In the genomic region with DNA sequence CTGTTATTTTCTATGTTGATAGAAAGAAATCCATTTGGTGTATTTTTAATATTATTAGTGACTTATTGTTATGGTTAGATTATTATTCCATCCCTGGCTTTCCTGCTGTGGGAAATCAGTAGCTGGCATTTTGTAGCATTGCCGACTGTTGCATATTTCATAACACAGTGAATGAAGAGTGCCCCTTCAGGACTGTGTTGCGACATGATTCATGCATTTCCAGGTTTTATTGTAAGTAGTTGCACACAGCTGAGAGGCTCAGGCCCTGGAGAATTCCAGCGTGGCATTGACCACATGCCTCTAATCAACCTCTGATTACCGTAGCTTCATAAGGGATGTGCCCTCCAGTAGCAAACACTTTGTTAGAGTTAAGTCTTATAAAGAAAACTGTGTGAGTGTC, we compare ENCODE assay signal across 18 cellular contexts.
DNase-seq lines count a peak whose midpoint lies in the region; ATAC-seq, FAIRE-seq and TF ChIP-seq lines count a peak whose summit lies in the region.
"Had no signal": no experiment of that assay in that cellular context is flagged by ENCODE, and none has a peak within 500 bp of the region (broad histone marks: within the 10 kb centered on the region; RNA-seq: fewer than 3 reads in every experiment).

No MANE protein-coding gene starts in this region.

- no peaks in the 10 kb centered on the region for H3K9me3 ChIP-seq in HepG2 (ENCODE audit: low read length)
- H3K9me3 ChIP-seq in right lobe of liver = no peaks in the 10 kb centered on the region
- H3K9me3 ChIP-seq in upper lobe of right lung = no peaks in the 10 kb centered on the region
- H3K9me3 ChIP-seq: SJSA1 had no signal

- POLR2A ChIA-PET in HepG2 (lab: Yijun Ruan, JAX) = no interaction called here

- no peak overlapping the region for H3K9ac ChIP-seq in HepG2 (ENCODE audit: insufficient read depth, low read depth, low read length)

- H2AFZ ChIP-seq in HepG2 (ENCODE audit: low read length) = no peak overlapping the region

- no peaks in the 10 kb centered on the region for H3K79me2 ChIP-seq in HepG2 (ENCODE audit: insufficient read depth, low read length)

- no peaks in the 10 kb centered on the region for H4K20me1 ChIP-seq in HepG2 (ENCODE audit: insufficient read depth, low read length)

- H3K36me3 ChIP-seq in HepG2 (replicated peaks in 1 of 2; ENCODE audit: control insufficient read depth in 1 of 2, insufficient read depth in 2 of 2, low read length in 2 of 2) = no peaks in the 10 kb centered on the region
- H3K36me3 ChIP-seq in right lobe of liver = no peaks in the 10 kb centered on the region
- H3K36me3 ChIP-seq in upper lobe of right lung = no peaks in the 10 kb centered on the region
- H3K36me3 ChIP-seq: SJSA1 had no signal

- no peak overlapping the region for H3K27ac ChIP-seq in HepG2 (ENCODE audit: extremely low read length, insufficient read depth, low read length)
- H3K27ac ChIP-seq in right lobe of liver = no peak overlapping the region
- H3K27ac ChIP-seq in upper lobe of right lung = no peak overlapping the region
- H3K27ac ChIP-seq: SJSA1 had no signal

- TF ChIP-seq EP300 in HepG2 (IDR thresholded peaks at IDR 0.05; ENCODE audit: low read depth in 2 of 2, low read length in 2 of 2) (no peak), HepG2 (CRISPR knock-in tag; IDR thresholded peaks at IDR 0.05; ENCODE audit: borderline replicate concordance) (no peak)

- 95% methylated on average over 4 of the region's 4 CpGs for whole genome bisulfite sequencing in HepG2 (ENCODE audit: low lambda C conversion rate)
- 69% methylated on average over 4 of the region's 4 CpGs for WGBS in right lobe of liver (ENCODE audit: insufficient coverage, low coverage, low lambda C conversion rate, missing lambda C conversion rate)

- TF ChIP-seq RAD21 in HepG2 (CRISPR knock-in tag; IDR thresholded peaks at IDR 0.05) = no peak

- TF ChIP-seq POLR2A in HepG2 (IDR thresholded peaks at IDR 0.05; ENCODE audit: insufficient read depth in 1 of 2, low read depth in 2 of 2, low read length in 2 of 2) (no peak), right lobe of liver (IDR thresholded peaks at IDR 0.05) (no peak)

- no peak for ATAC-seq in HepG2
- no peak for ATAC-seq in right lobe of liver
- ATAC-seq in upper lobe of right lung = peak; percentile 88
- ATAC-seq: activated CD4-positive, CD25-positive, alpha-beta regulatory T cell treated with anti-CD3 and anti-CD28 coated beads, Interleukin-2, amount 50 U/mL, for 24 hours; activated T-cell treated with anti-CD3 and anti-CD28 coated beads, Interleukin-2, amount 50 U/mL, for 4 hours; stimulated activated effector memory CD8-positive, alpha-beta T cell treated with anti-CD3 and anti-CD28 coated beads, Interleukin-12 subunit alpha, Interleukin-12 subunit beta, amount 100 ng/mL, for 72 hours had no signal

- H3K4me3 ChIP-seq in HepG2 (replicated peaks in 1 of 3; ENCODE audit: insufficient read depth in 1 of 3, low read depth in 2 of 3, low read length in 3 of 3) (no peak overlapping the region), right lobe of liver (no peak overlapping the region), fibroblast of villous mesenchyme (ENCODE audit: low read depth, low read length) (no peak overlapping the region), upper lobe of right lung (no peak overlapping the region)
- H3K4me3 ChIP-seq: SJSA1 had no signal

- TF ChIP-seq CTCF in HepG2 (CRISPR knock-in tag; IDR thresholded peaks at IDR 0.05) (no peak), right lobe of liver (IDR thresholded peaks at IDR 0.05) (no peak), fibroblast of villous mesenchyme (IDR thresholded peaks at IDR 0.05; ENCODE audit: insufficient read depth, low read depth, low read length) (no peak), upper lobe of right lung (IDR thresholded peaks at IDR 0.05) (no peak)

- FAIRE-seq in HepG2 (lab: Jason Lieb, UNC) = no peak
- FAIRE-seq: GM12892 had no signal

- CTCF ChIA-PET in HepG2 (lab: Yijun Ruan, JAX; ENCODE audit: low intra/inter-chr PET ratio, low total read pairs) = no interaction called here

- H3K27me3 ChIP-seq in HepG2 (ENCODE audit: control insufficient read depth in 1 of 2, insufficient read depth in 2 of 2, low read length in 2 of 2) (no peaks in the 10 kb centered on the region), right lobe of liver (no peaks in the 10 kb centered on the region), upper lobe of right lung (no peaks in the 10 kb centered on the region)
- H3K27me3 ChIP-seq: SJSA1 had no signal

- intact Hi-C loops in HepG2 (cut with micrococcal nuclease; ENCODE audit: unreplicated experiment) = no loop called here
- intact Hi-C loops in right lobe of liver (cut with DNase I) = no loop called here
- intact Hi-C loops in upper lobe of right lung (cut with DNase I) = no loop called here

- H3K4me1 ChIP-seq in HepG2 (ENCODE audit: insufficient read depth, low read length) (no peaks in the 10 kb centered on the region), right lobe of liver (no peaks in the 10 kb centered on the region), upper lobe of right lung (no peaks in the 10 kb centered on the region)
- H3K4me1 ChIP-seq: SJSA1 had no signal

- no peak overlapping the region for H3K4me2 ChIP-seq in HepG2 (ENCODE audit: low read depth, low read length)

- BruUV-seq in HepG2 (replicated peaks; lab: Mats Ljungman, UMichigan) = no TSS peak

- DNase-seq in HepG2 (ENCODE audit: low spot score) = no peak
- DNase-seq in right lobe of liver = no peak
- DNase-seq in amniotic epithelial cell (ENCODE audit: low read depth) = peak; percentile 91
- DNase-seq in fibroblast of villous mesenchyme (ENCODE audit: low read depth) = peak; percentile 82
- DNase-seq in upper lobe of right lung = no peak
- no peak for DNase-seq in NCI-H446 treated with DMSO at 0.1 percent for 48 hours (lab: John Stamatoyannopoulos, UW)
- no peak for DNase-seq in DMS79 (lab: John Stamatoyannopoulos, UW)
- DNase-seq in G401 (ENCODE audit: low spot score) = no peak
- DNase-seq: ACHN; activated T-cell treated with anti-CD3 and anti-CD28 coated beads, Interleukin-2, amount 50 U/mL, for 4 hours; aorta; H9; NCI-H2029 treated with DMSO at 0.1 percent for 48 hours; stimulated activated CD4-positive, alpha-beta T cell treated with anti-CD3 and anti-CD28 coated beads, Interleukin-2, amount 100 ng/mL, for 48 hours had no signal

- in situ Hi-C loops in HepG2 (cut with HindIII; ENCODE audit: extremely low pct_ligation_motif_present, low pct_unique_long_range_greater_than_20kb) (no loop called here), G401 (cut with HindIII; ENCODE audit: low sequenced_read_pairs) (no loop called here)

TF ChIP-seq in HepG2, 621 proteins besides CTCF, POLR2A, EP300 and RAD21:
- TF ChIP-seq SP1 (IDR thresholded peaks at IDR 0.05) = no peak
- TF ChIP-seq SP1 (CRISPR knock-in tag; IDR thresholded peaks at IDR 0.05) = no peak
- TF ChIP-seq MAFF (IDR thresholded peaks at IDR 0.05; ENCODE audit: low read depth, low read length) = peak; percentile 73
- TF ChIP-seq SP5 (CRISPR knock-in tag; IDR thresholded peaks at IDR 0.05; ENCODE audit: borderline replicate concordance, low read depth) = no peak
- no peak for TF ChIP-seq PCBP1 (IDR thresholded peaks at IDR 0.05; ENCODE audit: borderline replicate concordance, low read depth, low read length)
- no peak for TF ChIP-seq CREB1 (IDR thresholded peaks at IDR 0.05)
- no peak for TF ChIP-seq CREB1 (CRISPR knock-in tag; IDR thresholded peaks at IDR 0.05)
- TF ChIP-seq NFKB2 (CRISPR knock-in tag; IDR thresholded peaks at IDR 0.05; ENCODE audit: borderline replicate concordance) = no peak
- peak; percentile 91 for TF ChIP-seq CEBPB (IDR thresholded peaks at IDR 0.05; ENCODE audit: borderline replicate concordance, low read depth, low read length)
- TF ChIP-seq JUNB (CRISPR knock-in tag; IDR thresholded peaks at IDR 0.05; ENCODE audit: borderline replicate concordance) = no peak
- no peak for TF ChIP-seq ESRRA (CRISPR knock-in tag; IDR thresholded peaks at IDR 0.05; ENCODE audit: low read depth)
- TF ChIP-seq MAFK (conservative IDR thresholded peaks at IDR 0.05 in 1 of 2, IDR thresholded peaks at IDR 0.05 in 1 of 2; ENCODE audit: low read length in 2 of 2) = peak; percentile 75 to 84
- no peak for TF ChIP-seq ONECUT2 (CRISPR knock-in tag; IDR thresholded peaks at IDR 0.05)
- TF ChIP-seq ZNF33A (CRISPR knock-in tag; IDR thresholded peaks at IDR 0.05; ENCODE audit: borderline replicate concordance) = no peak
- TF ChIP-seq ZNF703 (CRISPR knock-in tag; IDR thresholded peaks at IDR 0.05; ENCODE audit: borderline replicate concordance) = no peak
- no peak for TF ChIP-seq ISL2 (CRISPR knock-in tag; IDR thresholded peaks at IDR 0.05)

Comparison
In these comparisons a context has a peak if more than half of its experiments do, and no peak if none do; other contexts are left out.
1. DNase-seq: peak in amniotic epithelial cell (single experiment) and fibroblast of villous mesenchyme (single experiment); none in HepG2 (single experiment), right lobe of liver (0 of 3), upper lobe of right lung (single experiment), NCI-H446 treated with DMSO at 0.1 percent for 48 hours (single experiment), DMS79 (single experiment) and G401 (single experiment).